Comparison of ENCODE assay signal across 3 cellular contexts in the genomic region with DNA sequence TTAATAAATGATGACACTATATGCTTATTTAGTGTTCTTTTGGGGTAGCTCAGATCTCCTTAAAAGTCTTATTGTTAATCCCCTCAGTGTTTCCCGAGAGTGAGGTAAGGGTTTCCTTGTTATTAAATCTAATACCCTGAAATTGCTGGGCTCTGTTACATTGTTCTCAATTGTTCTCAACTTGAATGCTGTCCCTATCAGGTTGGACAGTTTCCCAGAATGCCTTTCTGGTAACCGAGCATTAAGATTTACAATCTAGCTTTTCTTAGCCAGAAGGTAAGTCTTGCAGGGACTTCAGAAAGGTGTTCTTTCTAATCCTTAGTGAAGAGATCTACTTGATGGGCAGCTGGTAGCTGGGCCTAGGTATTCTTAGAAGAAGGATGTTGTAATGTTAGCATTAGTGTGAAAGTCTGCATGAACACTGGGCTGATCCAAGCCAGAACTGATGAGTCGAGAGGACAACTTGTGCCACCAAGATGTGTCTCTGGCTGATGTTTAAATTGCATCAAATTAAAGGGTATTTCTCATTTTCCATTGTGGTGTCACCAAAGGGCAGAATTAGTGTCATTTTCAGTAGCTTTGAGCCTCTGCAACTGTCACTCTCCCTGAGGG.
TF ChIP-seq lines count a peak whose summit lies in the region.

No MANE protein-coding gene starts in this region.

TF ChIP-seq in liver, 16 proteins besides CTCF, POLR2A, EP300 and RAD21 (continued from another document):
- TF ChIP-seq, protein P1, sequence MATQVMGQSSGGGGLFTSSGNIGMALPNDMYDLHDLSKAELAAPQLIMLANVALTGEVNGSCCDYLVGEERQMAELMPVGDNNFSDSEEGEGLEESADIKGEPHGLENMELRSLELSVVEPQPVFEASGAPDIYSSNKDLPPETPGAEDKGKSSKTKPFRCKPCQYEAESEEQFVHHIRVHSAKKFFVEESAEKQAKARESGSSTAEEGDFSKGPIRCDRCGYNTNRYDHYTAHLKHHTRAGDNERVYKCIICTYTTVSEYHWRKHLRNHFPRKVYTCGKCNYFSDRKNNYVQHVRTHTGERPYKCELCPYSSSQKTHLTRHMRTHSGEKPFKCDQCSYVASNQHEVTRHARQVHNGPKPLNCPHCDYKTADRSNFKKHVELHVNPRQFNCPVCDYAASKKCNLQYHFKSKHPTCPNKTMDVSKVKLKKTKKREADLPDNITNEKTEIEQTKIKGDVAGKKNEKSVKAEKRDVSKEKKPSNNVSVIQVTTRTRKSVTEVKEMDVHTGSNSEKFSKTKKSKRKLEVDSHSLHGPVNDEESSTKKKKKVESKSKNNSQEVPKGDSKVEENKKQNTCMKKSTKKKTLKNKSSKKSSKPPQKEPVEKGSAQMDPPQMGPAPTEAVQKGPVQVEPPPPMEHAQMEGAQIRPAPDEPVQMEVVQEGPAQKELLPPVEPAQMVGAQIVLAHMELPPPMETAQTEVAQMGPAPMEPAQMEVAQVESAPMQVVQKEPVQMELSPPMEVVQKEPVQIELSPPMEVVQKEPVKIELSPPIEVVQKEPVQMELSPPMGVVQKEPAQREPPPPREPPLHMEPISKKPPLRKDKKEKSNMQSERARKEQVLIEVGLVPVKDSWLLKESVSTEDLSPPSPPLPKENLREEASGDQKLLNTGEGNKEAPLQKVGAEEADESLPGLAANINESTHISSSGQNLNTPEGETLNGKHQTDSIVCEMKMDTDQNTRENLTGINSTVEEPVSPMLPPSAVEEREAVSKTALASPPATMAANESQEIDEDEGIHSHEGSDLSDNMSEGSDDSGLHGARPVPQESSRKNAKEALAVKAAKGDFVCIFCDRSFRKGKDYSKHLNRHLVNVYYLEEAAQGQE (IDR thresholded peaks at IDR 0.05): no peak
- no peak for TF ChIP-seq FOXA2 (IDR thresholded peaks at IDR 0.05)
- TF ChIP-seq TAF1 (conservative IDR thresholded peaks at IDR 0.05): no peak
- peak; percentile 47 for TF ChIP-seq SP1 (IDR thresholded peaks at IDR 0.05)
- TF ChIP-seq, protein P2, sequence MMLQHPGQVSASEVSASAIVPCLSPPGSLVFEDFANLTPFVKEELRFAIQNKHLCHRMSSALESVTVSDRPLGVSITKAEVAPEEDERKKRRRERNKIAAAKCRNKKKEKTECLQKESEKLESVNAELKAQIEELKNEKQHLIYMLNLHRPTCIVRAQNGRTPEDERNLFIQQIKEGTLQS (IDR thresholded peaks at IDR 0.05): peak; percentile 29
- TF ChIP-seq HNF4G (IDR thresholded peaks at IDR 0.05): no peak
- peak in 1 of 2 donors; percentile 65 for TF ChIP-seq RXRA (IDR thresholded peaks at IDR 0.05)
- TF ChIP-seq, protein P3, sequence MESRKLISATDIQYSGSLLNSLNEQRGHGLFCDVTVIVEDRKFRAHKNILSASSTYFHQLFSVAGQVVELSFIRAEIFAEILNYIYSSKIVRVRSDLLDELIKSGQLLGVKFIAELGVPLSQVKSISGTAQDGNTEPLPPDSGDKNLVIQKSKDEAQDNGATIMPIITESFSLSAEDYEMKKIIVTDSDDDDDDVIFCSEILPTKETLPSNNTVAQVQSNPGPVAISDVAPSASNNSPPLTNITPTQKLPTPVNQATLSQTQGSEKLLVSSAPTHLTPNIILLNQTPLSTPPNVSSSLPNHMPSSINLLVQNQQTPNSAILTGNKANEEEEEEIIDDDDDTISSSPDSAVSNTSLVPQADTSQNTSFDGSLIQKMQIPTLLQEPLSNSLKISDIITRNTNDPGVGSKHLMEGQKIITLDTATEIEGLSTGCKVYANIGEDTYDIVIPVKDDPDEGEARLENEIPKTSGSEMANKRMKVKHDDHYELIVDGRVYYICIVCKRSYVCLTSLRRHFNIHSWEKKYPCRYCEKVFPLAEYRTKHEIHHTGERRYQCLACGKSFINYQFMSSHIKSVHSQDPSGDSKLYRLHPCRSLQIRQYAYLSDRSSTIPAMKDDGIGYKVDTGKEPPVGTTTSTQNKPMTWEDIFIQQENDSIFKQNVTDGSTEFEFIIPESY (IDR thresholded peaks at IDR 0.05): no peak
- TF ChIP-seq JUND (IDR thresholded peaks at IDR 0.05): peak in 1 of 2 donors; percentile 42
- TF ChIP-seq GABPA (IDR thresholded peaks at IDR 0.05 in 1 of 2, conservative IDR thresholded peaks at IDR 0.05 in 1 of 2): no peak
- TF ChIP-seq HNF4A (conservative IDR thresholded peaks at IDR 0.05): peak; percentile 30 to 70

TF ChIP-seq in HepG2, 621 proteins besides CTCF, POLR2A, EP300 and RAD21 (continued from another document):
- TF ChIP-seq, protein P4, sequence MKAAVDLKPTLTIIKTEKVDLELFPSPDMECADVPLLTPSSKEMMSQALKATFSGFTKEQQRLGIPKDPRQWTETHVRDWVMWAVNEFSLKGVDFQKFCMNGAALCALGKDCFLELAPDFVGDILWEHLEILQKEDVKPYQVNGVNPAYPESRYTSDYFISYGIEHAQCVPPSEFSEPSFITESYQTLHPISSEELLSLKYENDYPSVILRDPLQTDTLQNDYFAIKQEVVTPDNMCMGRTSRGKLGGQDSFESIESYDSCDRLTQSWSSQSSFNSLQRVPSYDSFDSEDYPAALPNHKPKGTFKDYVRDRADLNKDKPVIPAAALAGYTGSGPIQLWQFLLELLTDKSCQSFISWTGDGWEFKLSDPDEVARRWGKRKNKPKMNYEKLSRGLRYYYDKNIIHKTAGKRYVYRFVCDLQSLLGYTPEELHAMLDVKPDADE (CRISPR knock-in tag; IDR thresholded peaks at IDR 0.05): no peak

TF ChIP-seq in WTC11, 78 proteins besides CTCF, POLR2A, EP300 and RAD21 (continued from another document):
- TF ChIP-seq, protein P5, sequence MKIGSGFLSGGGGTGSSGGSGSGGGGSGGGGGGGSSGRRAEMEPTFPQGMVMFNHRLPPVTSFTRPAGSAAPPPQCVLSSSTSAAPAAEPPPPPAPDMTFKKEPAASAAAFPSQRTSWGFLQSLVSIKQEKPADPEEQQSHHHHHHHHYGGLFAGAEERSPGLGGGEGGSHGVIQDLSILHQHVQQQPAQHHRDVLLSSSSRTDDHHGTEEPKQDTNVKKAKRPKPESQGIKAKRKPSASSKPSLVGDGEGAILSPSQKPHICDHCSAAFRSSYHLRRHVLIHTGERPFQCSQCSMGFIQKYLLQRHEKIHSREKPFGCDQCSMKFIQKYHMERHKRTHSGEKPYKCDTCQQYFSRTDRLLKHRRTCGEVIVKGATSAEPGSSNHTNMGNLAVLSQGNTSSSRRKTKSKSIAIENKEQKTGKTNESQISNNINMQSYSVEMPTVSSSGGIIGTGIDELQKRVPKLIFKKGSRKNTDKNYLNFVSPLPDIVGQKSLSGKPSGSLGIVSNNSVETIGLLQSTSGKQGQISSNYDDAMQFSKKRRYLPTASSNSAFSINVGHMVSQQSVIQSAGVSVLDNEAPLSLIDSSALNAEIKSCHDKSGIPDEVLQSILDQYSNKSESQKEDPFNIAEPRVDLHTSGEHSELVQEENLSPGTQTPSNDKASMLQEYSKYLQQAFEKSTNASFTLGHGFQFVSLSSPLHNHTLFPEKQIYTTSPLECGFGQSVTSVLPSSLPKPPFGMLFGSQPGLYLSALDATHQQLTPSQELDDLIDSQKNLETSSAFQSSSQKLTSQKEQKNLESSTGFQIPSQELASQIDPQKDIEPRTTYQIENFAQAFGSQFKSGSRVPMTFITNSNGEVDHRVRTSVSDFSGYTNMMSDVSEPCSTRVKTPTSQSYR (CRISPR knock-in tag; IDR thresholded peaks at IDR 0.05): no peak
- TF ChIP-seq ZNF317 (CRISPR knock-in tag; IDR thresholded peaks at IDR 0.05; ENCODE audit: borderline replicate concordance, low read depth): no peak
- no peak for TF ChIP-seq NFYB (CRISPR knock-in tag; conservative IDR thresholded peaks at IDR 0.05; ENCODE audit: low read depth)
- no peak for TF ChIP-seq SMAD3 (CRISPR knock-in tag; IDR thresholded peaks at IDR 0.05; ENCODE audit: borderline replicate concordance)
- no peak for TF ChIP-seq MXD4 (CRISPR knock-in tag; IDR thresholded peaks at IDR 0.05; ENCODE audit: borderline replicate concordance)
TF ChIP-seq in WTC11: peak in this region for 0.
